19 cellular contexts compared by ENCODE assay signal in genomic region chr4:160877087-160877790, GRCh38.
DNase-seq lines count a peak whose midpoint lies in the region; ATAC-seq and TF ChIP-seq lines count a peak whose summit lies in the region.
"Had no signal": no experiment of that assay in that cellular context is flagged by ENCODE, and none has a peak within 500 bp of the region (broad histone marks: within the 10 kb centered on the region; RNA-seq: fewer than 3 reads in every experiment).

No MANE protein-coding gene starts in this region.

- H3K27me3 ChIP-seq in smooth muscle cell (ENCODE audit: low read depth) = no peaks in the 10 kb centered on the region
- H3K27me3 ChIP-seq: heart right ventricle, pancreas, right atrium auricular region had no signal

- TF ChIP-seq CTCF in smooth muscle cell (IDR thresholded peaks at IDR 0.05; ENCODE audit: borderline replicate concordance, insufficient read depth, poor library complexity, severe bottlenecking) = no peak

- no peaks in the 10 kb centered on the region for H3K9me3 ChIP-seq in smooth muscle cell (replicated peaks; ENCODE audit: low read depth)
- H3K9me3 ChIP-seq: left ventricle myocardium inferior, pancreas, right atrium auricular region had no signal

- no peaks in the 10 kb centered on the region for H3K36me3 ChIP-seq in smooth muscle cell (ENCODE audit: low read depth)
- H3K36me3 ChIP-seq: heart right ventricle, left ventricle myocardium inferior, pancreas, right atrium auricular region had no signal

- no peaks in the 10 kb centered on the region for H3K4me1 ChIP-seq in smooth muscle cell (ENCODE audit: low read depth)
- H3K4me1 ChIP-seq: heart right ventricle, left ventricle myocardium inferior, pancreas, right atrium auricular region had no signal

- no peak for ATAC-seq in HG02973 (IDR thresholded peaks at IDR 0.05; ENCODE audit: unreplicated experiment)
- ATAC-seq: heart right ventricle; pancreas; Right ventricle myocardium inferior; stimulated activated naive CD8-positive, alpha-beta T cell treated with anti-CD3 and anti-CD28 coated beads, Interleukin-15, Interleukin-2, amounts not matched to agents 100 U/mL and 50 U/mL, for 24 hours had no signal

- H3K79me2 ChIP-seq in smooth muscle cell (ENCODE audit: low read depth) = no peaks in the 10 kb centered on the region

- H3F3A ChIP-seq in smooth muscle cell (ENCODE audit: low read depth) = no peaks in the 10 kb centered on the region

- H3K4me2 ChIP-seq in smooth muscle cell = peak overlapping the region; percentile 40
- H3K4me2 ChIP-seq: KMS-11 had no signal

- H3K9ac ChIP-seq in smooth muscle cell (ENCODE audit: low read depth) = no peak overlapping the region
- H3K9ac ChIP-seq: KMS-11 had no signal

- no peak overlapping the region for H3K4me3 ChIP-seq in smooth muscle cell
- H3K4me3 ChIP-seq: heart right ventricle, left ventricle myocardium inferior, pancreas, right atrium auricular region had no signal

- no peaks in the 10 kb centered on the region for H4K20me1 ChIP-seq in smooth muscle cell (ENCODE audit: low read depth)

- no peak overlapping the region for H3K27ac ChIP-seq in smooth muscle cell (ENCODE audit: low read depth)
- H3K27ac ChIP-seq: heart right ventricle, KMS-11, left ventricle myocardium inferior, pancreas, right atrium auricular region had no signal

- WGBS in smooth muscle cell (ENCODE audit: low lambda C conversion rate) = 43% methylated on average over 9 of the region's 9 CpGs

- DNase-seq in HT1080 (ENCODE audit: low read depth) (peak; percentile 17), amniotic epithelial cell (ENCODE audit: low read depth) (peak; percentile 9), iPS-NIHi7 (ENCODE audit: extremely low spot score) (peak; percentile 23), smooth muscle cell (lab: John Stamatoyannopoulos, UW; ENCODE audit: unreplicated experiment) (no peak), NCI-H1105 (lab: John Stamatoyannopoulos, UW) (no peak), NCI-H2081 treated with DMSO at 0.1 percent for 48 hours (lab: John Stamatoyannopoulos, UW) (no peak)
- DNase-seq: anterior cingulate cortex; erythroblast; heart right ventricle; left ventricle myocardium inferior; NCI-H1694 treated with DMSO at 0.1 percent for 48 hours; NCI-H2227 treated with DMSO at 0.1 percent for 48 hours; pancreas; stimulated activated CD4-positive, alpha-beta T cell treated with anti-CD3 and anti-CD28 coated beads, Interleukin-15, amount 100 ng/mL, for 24 hours; stimulated activated naive CD8-positive, alpha-beta T cell treated with anti-CD3 and anti-CD28 coated beads, Interleukin-15, Interleukin-2, amounts not matched to agents 100 U/mL and 50 U/mL, for 24 hours had no signal

- H2AFZ ChIP-seq in smooth muscle cell (ENCODE audit: low read depth) = no peak overlapping the region

Comparison
In these comparisons a context has a peak if more than half of its experiments do, and no peak if none do; other contexts are left out.
1. DNase-seq: peak in HT1080 (single experiment), amniotic epithelial cell (single experiment) and iPS-NIHi7 (single experiment); none in smooth muscle cell (single experiment), NCI-H1105 (single experiment) and NCI-H2081 treated with DMSO at 0.1 percent for 48 hours (single experiment).